ENCODE assay signal across 7 cellular contexts in genomic region chr16:69563605-69564580, GRCh38. TPM values are rescaled to one million over a fixed set of nuclear protein-coding genes. Genes with fewer than 3 reads are reported as not detected.
DNase-seq lines count a peak whose midpoint lies in the region; ATAC-seq, FAIRE-seq and TF ChIP-seq lines count a peak whose summit lies in the region.

No MANE protein-coding gene starts in this region.

- H3K36me3 ChIP-seq in SJSA1 (peaks cover 17% of the 10 kb centered on the region), HepG2 (replicated peaks in 1 of 2; ENCODE audit: control insufficient read depth in 1 of 2, insufficient read depth in 2 of 2, low read length in 2 of 2) (peaks cover 3 to 6% of the 10 kb centered on the region in 2 experiments; a peak in 3 of 5 replicates)

- peak overlapping the region; percentile 97 for H3K27ac Mint-ChIP-seq in activated naive CD4-positive, alpha-beta T cell treated with anti-CD3 and anti-CD28 coated beads, Interleukin-2, amount 50 U/mL, for 24 hours

- peaks cover 7% of the 10 kb centered on the region for H3K36me3 Mint-ChIP-seq in activated naive CD4-positive, alpha-beta T cell treated with anti-CD3 and anti-CD28 coated beads, Interleukin-2, amount 50 U/mL, for 24 hours

- peaks cover 36% of the 10 kb centered on the region for H3K4me1 Mint-ChIP-seq in activated naive CD4-positive, alpha-beta T cell treated with anti-CD3 and anti-CD28 coated beads, Interleukin-2, amount 50 U/mL, for 24 hours

- H3K79me2 ChIP-seq in HepG2 (ENCODE audit: insufficient read depth, low read length), result peaks cover 46% of the 10 kb centered on the region

- 32% methylated on average over 13 of the region's 13 CpGs for WGBS in HepG2 (ENCODE audit: low lambda C conversion rate)

- H4K20me1 ChIP-seq in HepG2 (ENCODE audit: insufficient read depth, low read length), result peaks cover 10% of the 10 kb centered on the region

- peaks cover 15% of the 10 kb centered on the region for H3K4me1 ChIP-seq in SJSA1 (replicated peaks)
- peaks cover 61% of the 10 kb centered on the region for H3K4me1 ChIP-seq in HepG2 (ENCODE audit: insufficient read depth, low read length)

- POLR2A ChIA-PET in HepG2 (lab: Yijun Ruan, JAX), result interaction anchor here (0.6 to 7.3 kb wide), 13 partner anchors 9 to 252 kb away, joined by 3 to 60 read pairs (median 5); partner anchors contain the start of gene NOB1

- TF ChIP-seq EP300 in HepG2 (IDR thresholded peaks at IDR 0.05; ENCODE audit: low read depth in 2 of 2, low read length in 2 of 2), result no peak
- TF ChIP-seq EP300 in HepG2 (CRISPR knock-in tag; IDR thresholded peaks at IDR 0.05; ENCODE audit: borderline replicate concordance), result no peak

- TF ChIP-seq POLR2A in HepG2 (IDR thresholded peaks at IDR 0.05; ENCODE audit: insufficient read depth in 1 of 2, low read depth in 2 of 2, low read length in 2 of 2), result 0 out of 4 replicates have a peak, but pooled peaks have one; percentile 27 to 69

- H3K27ac ChIP-seq in SJSA1, result peak overlapping the region; percentile 5; the same call in 1 of the 2 replicates
- peak overlapping the region; percentile 95 for H3K27ac ChIP-seq in HepG2 (ENCODE audit: extremely low read length, insufficient read depth, low read length)

- H3K27me3 ChIP-seq in SJSA1 (replicated peaks), result no peaks in the 10 kb centered on the region
- no peaks in the 10 kb centered on the region; a peak in 1 of 5 replicates for H3K27me3 ChIP-seq in HepG2 (ENCODE audit: control insufficient read depth in 1 of 2, insufficient read depth in 2 of 2, low read length in 2 of 2)

- H3K4me2 ChIP-seq in HepG2 (ENCODE audit: low read depth, low read length), result peak overlapping the region; percentile 88

- TF ChIP-seq RAD21 in HepG2 (CRISPR knock-in tag; IDR thresholded peaks at IDR 0.05), result no peak

- H3K9me3 ChIP-seq in SJSA1 (replicated peaks), result no peaks in the 10 kb centered on the region; the same call in 1 of the 2 replicates
- no peaks in the 10 kb centered on the region for H3K9me3 ChIP-seq in HepG2 (ENCODE audit: low read length)

- H3K27me3 Mint-ChIP-seq in activated naive CD4-positive, alpha-beta T cell treated with anti-CD3 and anti-CD28 coated beads, Interleukin-2, amount 50 U/mL, for 24 hours, result no peaks in the 10 kb centered on the region

- ATAC-seq in GM18909 (IDR thresholded peaks at IDR 0.05; ENCODE audit: poor library complexity, unreplicated experiment) (peak; percentile 43), HG03139 (IDR thresholded peaks at IDR 0.05; ENCODE audit: unreplicated experiment) (peak; percentile 32), HepG2 (no peak)

- peak in 1 of 2 experiments; percentile 28 for DNase-seq in SJSA1 (ENCODE audit: low read depth in 1 of 2, low spot score in 2 of 2)
- DNase-seq in HepG2 (ENCODE audit: low spot score), result peak; percentile 49
- DNase-seq in stimulated activated CD8-positive, alpha-beta memory T cell treated with anti-CD3 and anti-CD28 coated beads, Interleukin-7, amount 100 ng/mL, for 48 hours (ENCODE audit: extremely low read depth in 1 of 2, low read depth in 1 of 2), result peak; percentile 31 to 78
- no peak for DNase-seq in NCI-H187 (lab: John Stamatoyannopoulos, UW)

- TF ChIP-seq CTCF in HepG2 (CRISPR knock-in tag; IDR thresholded peaks at IDR 0.05), result no peak

- BruUV-seq in HepG2 (replicated peaks; lab: Mats Ljungman, UMichigan), result no TSS peak

- peak overlapping the region; percentile 77 for H2AFZ ChIP-seq in HepG2 (ENCODE audit: low read length)

- peak overlapping the region; percentile 98 for H3K4me3 Mint-ChIP-seq in activated naive CD4-positive, alpha-beta T cell treated with anti-CD3 and anti-CD28 coated beads, Interleukin-2, amount 50 U/mL, for 24 hours

- no peak for FAIRE-seq in HepG2 (lab: Jason Lieb, UNC)

- intact Hi-C loops in HepG2 (cut with micrococcal nuclease; ENCODE audit: unreplicated experiment), result no loop called here

- peak overlapping the region; percentile 98 for H3K9ac ChIP-seq in HepG2 (ENCODE audit: insufficient read depth, low read depth, low read length)

- in situ Hi-C loops in HepG2 (cut with HindIII; ENCODE audit: extremely low pct_ligation_motif_present, low pct_unique_long_range_greater_than_20kb), result loop anchor here (10.0 kb wide), 1 partner anchor 169 kb away; no protein-coding TSS in a partner anchor

- H3K9me3 Mint-ChIP-seq in activated naive CD4-positive, alpha-beta T cell treated with anti-CD3 and anti-CD28 coated beads, Interleukin-2, amount 50 U/mL, for 24 hours, result no peaks in the 10 kb centered on the region

- CTCF ChIA-PET in HepG2 (lab: Yijun Ruan, JAX; ENCODE audit: low intra/inter-chr PET ratio, low total read pairs), result no interaction called here

- H3K4me3 ChIP-seq in SJSA1 (no peak overlapping the region), HepG2 (replicated peaks in 1 of 3; ENCODE audit: insufficient read depth in 1 of 3, low read depth in 2 of 3, low read length in 3 of 3) (peak overlapping the region; percentile 82 to 98 (median 92))

TF ChIP-seq in HepG2, 621 proteins besides CTCF, POLR2A, EP300 and RAD21 (continues in another document):
- peak; percentile 16; the same call in 1 of the 2 replicates for TF ChIP-seq KMT2A (CRISPR knock-in tag; IDR thresholded peaks at IDR 0.05)
- no peak for TF ChIP-seq ZNF614 (CRISPR knock-in tag; IDR thresholded peaks at IDR 0.05; ENCODE audit: borderline replicate concordance)
- no peak for TF ChIP-seq PRDM4 (CRISPR knock-in tag; IDR thresholded peaks at IDR 0.05; ENCODE audit: borderline replicate concordance)
- no peak for TF ChIP-seq CENPX (CRISPR knock-in tag; IDR thresholded peaks at IDR 0.05)
- no peak for TF ChIP-seq ZIK1 (CRISPR knock-in tag; IDR thresholded peaks at IDR 0.05; ENCODE audit: borderline replicate concordance, low read depth)
- no peak for TF ChIP-seq ZNF839 (CRISPR knock-in tag; IDR thresholded peaks at IDR 0.05; ENCODE audit: borderline replicate concordance)
- TF ChIP-seq HINFP (CRISPR knock-in tag; IDR thresholded peaks at IDR 0.05; ENCODE audit: low read depth), result no peak
- no peak for TF ChIP-seq CCDC6 (CRISPR knock-in tag; IDR thresholded peaks at IDR 0.05)
- TF ChIP-seq ZNF790 (CRISPR knock-in tag; IDR thresholded peaks at IDR 0.05; ENCODE audit: borderline replicate concordance), result no peak

RNA-seq across cellular contexts. Expression of gene NFAT5, which starts 1.9 kb away (rescaled TPM):
- 8.3 and 9.0 TPM in 2 replicates for total RNA-seq in SJSA1 (2014; rRNA removed; shearing (Covaris generic))
- total RNA-seq in HepG2 (2016; rRNA removed; fragmentation: Illumina TruSeq; extraction: Trizol), result 20.5 and 49.3 TPM in 2 replicates
- 24.3 and 24.8 TPM in 2 replicates for total RNA-seq in HepG2 (2016; cell fraction: cytosol; rRNA removed; fragmentation: Illumina TruSeq; extraction: Trizol; ENCODE audit: low read depth)
- 18.4 and 45.8 TPM in 2 replicates for total RNA-seq in HepG2 (2016; cell fraction: insoluble cytoplasmic fraction; rRNA removed; fragmentation: Illumina TruSeq; extraction: Trizol)
- 11.3 and 13.6 TPM in 2 replicates for total RNA-seq in HepG2 (2016; cell fraction: membrane; rRNA removed; fragmentation: Illumina TruSeq; extraction: Trizol)
- total RNA-seq in HepG2 (2016; cell fraction: nucleus; rRNA removed; fragmentation: Illumina TruSeq; extraction: Trizol), result 56.4 and 58.5 TPM in 2 replicates
- polyA plus RNA-seq in HepG2 (2011; rRNA removed), result 38.4 and 54.3 TPM in 2 replicates
- polyA plus RNA-seq in HepG2 (2011; cell fraction: cytosol; rRNA removed), result 16.2 and 21.9 TPM in 2 replicates
- polyA plus RNA-seq in HepG2 (2011; cell fraction: nucleus; rRNA removed), result 40.8 and 43.9 TPM in 2 replicates
- polyA plus RNA-seq in HepG2 (2012), result 11.1 and 13.6 TPM in 2 replicates
- polyA plus RNA-seq in HepG2 (2016; cell fraction: cytosol; fragmentation: Illumina TruSeq; extraction: Trizol; ENCODE audit: low read depth), result 0.27 and 0.49 TPM in 2 replicates
- 14.9 and 15.4 TPM in 2 replicates for polyA plus RNA-seq in HepG2 (2016; cell fraction: insoluble cytoplasmic fraction; fragmentation: Illumina TruSeq; extraction: Trizol; ENCODE audit: low read depth)
- polyA plus RNA-seq in HepG2 (2016; cell fraction: membrane; fragmentation: Illumina TruSeq; extraction: Trizol; ENCODE audit: low read depth), result 1.1 and 1.6 TPM in 2 replicates
- polyA plus RNA-seq in HepG2 (2016; cell fraction: nucleus; fragmentation: Illumina TruSeq; extraction: Trizol; ENCODE audit: insufficient read depth, low read depth), result 44.4 and 51.2 TPM in 2 replicates
- polyA minus RNA-seq in HepG2 (2011; rRNA and poly(A)+ RNA removed; ENCODE audit: low replicate concordance), result 42.0 and 124 TPM in 2 replicates
- polyA minus RNA-seq in HepG2 (2011; cell fraction: cytosol; rRNA and poly(A)+ RNA removed), result 77.0 and 77.2 TPM in 2 replicates
- 142 and 175 TPM in 2 replicates for polyA minus RNA-seq in HepG2 (2011; cell fraction: nucleus; rRNA and poly(A)+ RNA removed)

Comparison
In these comparisons a context has a peak if more than half of its experiments do, and no peak if none do; other contexts are left out.
1. DNase-seq: peak in HepG2 (single experiment) and stimulated activated CD8-positive, alpha-beta memory T cell treated with anti-CD3 and anti-CD28 coated beads, Interleukin-7, amount 100 ng/mL, for 48 hours (2 of 2); none in NCI-H187 (0 of 2).